ENCODE assay signal across 13 cellular contexts in genomic region chr6:169620171-169621125, GRCh38.
A peak's percentile ranks its signal among the peaks of the same experiment; 100 is the strongest.
DNase-seq lines count a peak whose midpoint lies in the region; ATAC-seq and TF ChIP-seq lines count a peak whose summit lies in the region.
"Had no signal": no experiment of that assay in that cellular context is flagged by ENCODE, and none has a peak within 500 bp of the region (broad histone marks: within the 10 kb centered on the region; RNA-seq: fewer than 3 reads in every experiment).

No MANE protein-coding gene starts in this region.

- DNase-seq in MCF 10A (ENCODE audit: unreplicated experiment) (peak; percentile 41), hepatocyte (ENCODE audit: low spot score) (peak; percentile 35), smooth muscle cell (lab: John Stamatoyannopoulos, UW; ENCODE audit: unreplicated experiment) (no peak), NCI-H82 treated with DMSO at 0.1 percent for 48 hours (lab: John Stamatoyannopoulos, UW; ENCODE audit: unreplicated experiment) (no peak), GM13976 (ENCODE audit: low spot score) (no peak), caudate nucleus (lab: John Stamatoyannopoulos, UW) (no peak), left lung (no peak)
- DNase-seq: NCI-H2107, OCI-M1, sigmoid colon, tibial artery had no signal

- H3K27me3 Mint-ChIP-seq in MCF 10A (ENCODE audit: insufficient read depth, unreplicated experiment) = no peaks in the 10 kb centered on the region
- H3K27me3 Mint-ChIP-seq: activated naive CD8-positive, alpha-beta T cell had no signal

- peaks cover 13% of the 10 kb centered on the region for H3F3A ChIP-seq in smooth muscle cell (ENCODE audit: low read depth)

- H3K9me3 ChIP-seq in HUES48 (ENCODE audit: control insufficient read depth, insufficient read depth, low read length) (no peaks in the 10 kb centered on the region), hepatocyte (ENCODE audit: low read depth) (no peaks in the 10 kb centered on the region), smooth muscle cell (replicated peaks; ENCODE audit: low read depth) (no peaks in the 10 kb centered on the region), left lung (peaks cover 0 to 10% of the 10 kb centered on the region in 2 donors)
- H3K9me3 ChIP-seq: sigmoid colon, tibial artery had no signal

- H3K27ac ChIP-seq in HUES48 (ENCODE audit: low read depth, low read length) (peak overlapping the region; percentile 99), hepatocyte (no peak overlapping the region), smooth muscle cell (ENCODE audit: low read depth) (peak overlapping the region; percentile 97), caudate nucleus (ENCODE audit: low read depth, low read length) (no peak overlapping the region), left lung (no peak overlapping the region)
- H3K27ac ChIP-seq: sigmoid colon, tibial artery had no signal

- no peaks in the 10 kb centered on the region for H3K9me2 ChIP-seq in hepatocyte (replicated peaks; ENCODE audit: insufficient read depth)

- intact Hi-C loops in MCF 10A (cut with micrococcal nuclease) = no loop called here
- intact Hi-C loops in left lung (cut with DNase I) = no loop called here

- H3K27me3 ChIP-seq in HUES48 (ENCODE audit: control insufficient read depth, insufficient read depth, low read length) (no peaks in the 10 kb centered on the region), hepatocyte (no peaks in the 10 kb centered on the region), smooth muscle cell (ENCODE audit: low read depth) (no peaks in the 10 kb centered on the region), left lung (no peaks in the 10 kb centered on the region)
- H3K27me3 ChIP-seq: sigmoid colon, tibial artery had no signal

- TF ChIP-seq CTCF in MCF 10A (IDR thresholded peaks at IDR 0.05; ENCODE audit: unreplicated experiment) = no peak
- no peak for TF ChIP-seq CTCF in hepatocyte (IDR thresholded peaks at IDR 0.05; ENCODE audit: poor library complexity)
- no peak for TF ChIP-seq CTCF in smooth muscle cell (IDR thresholded peaks at IDR 0.05; ENCODE audit: borderline replicate concordance, insufficient read depth, poor library complexity, severe bottlenecking)
- no peak for TF ChIP-seq CTCF in GM13976 (IDR thresholded peaks at IDR 0.05; ENCODE audit: borderline replicate concordance, control extremely low read depth, extremely low read depth, insufficient read depth, missing control alignments)
- TF ChIP-seq CTCF in left lung (IDR thresholded peaks at IDR 0.05) = no peak

- H3K4me3 ChIP-seq in HUES48 (ENCODE audit: low read depth, low read length) = peak overlapping the region; percentile 34; the same call in 1 of the 2 replicates
- H3K4me3 ChIP-seq in hepatocyte = no peak overlapping the region
- H3K4me3 ChIP-seq in smooth muscle cell = no peak overlapping the region
- no peak overlapping the region for H3K4me3 ChIP-seq in left lung
- H3K4me3 ChIP-seq: sigmoid colon, tibial artery had no signal

- peaks cover 11% of the 10 kb centered on the region for H3K36me3 Mint-ChIP-seq in MCF 10A (ENCODE audit: insufficient read depth, unreplicated experiment)

- in situ Hi-C loops in GM13976 (cut with MboI; ENCODE audit: low sequenced_read_pairs, unreplicated experiment) = no loop called here

- BruUV-seq in MCF 10A (replicated peaks; lab: Mats Ljungman, UMichigan) = no TSS peak

- no peak for ATAC-seq in left lung

- H4K20me1 ChIP-seq in hepatocyte (ENCODE audit: insufficient read depth, poor library complexity, severe bottlenecking) = no peaks in the 10 kb centered on the region
- H4K20me1 ChIP-seq in smooth muscle cell (ENCODE audit: low read depth) = no peaks in the 10 kb centered on the region

- H3K4me1 ChIP-seq in HUES48 (ENCODE audit: control insufficient read depth, insufficient read depth, low read length) (peaks cover 53% of the 10 kb centered on the region), hepatocyte (ENCODE audit: insufficient read depth) (peaks cover 3% of the 10 kb centered on the region), smooth muscle cell (ENCODE audit: low read depth) (peaks cover 25% of the 10 kb centered on the region), left lung (no peaks in the 10 kb centered on the region)

- H3K4me2 ChIP-seq in hepatocyte = no peak overlapping the region
- peak overlapping the region; percentile 74 for H3K4me2 ChIP-seq in smooth muscle cell

- H3K9me3 Mint-ChIP-seq in MCF 10A (ENCODE audit: unreplicated experiment) = peaks cover 10% of the 10 kb centered on the region

- POLR2A ChIA-PET in MCF 10A (lab: Yijun Ruan, JAX) = interaction anchor here (0.5 kb wide), 1 partner anchor 10 kb away, joined by 3 read pairs; no protein-coding TSS in a partner anchor

- no peak overlapping the region for H3K27ac Mint-ChIP-seq in MCF 10A (ENCODE audit: low read depth, unreplicated experiment)
- H3K27ac Mint-ChIP-seq: activated naive CD8-positive, alpha-beta T cell had no signal

- H2AFZ ChIP-seq in hepatocyte (no peak overlapping the region), smooth muscle cell (ENCODE audit: low read depth) (no peak overlapping the region)

- peaks cover 17% of the 10 kb centered on the region for H3K36me3 ChIP-seq in HUES48 (ENCODE audit: control insufficient read depth, insufficient read depth, low read length)
- no peaks in the 10 kb centered on the region for H3K36me3 ChIP-seq in hepatocyte (replicated peaks; ENCODE audit: insufficient read depth, low read depth)
- no peaks in the 10 kb centered on the region for H3K36me3 ChIP-seq in smooth muscle cell (ENCODE audit: low read depth)
- peaks cover 0 to 10% of the 10 kb centered on the region in 2 donors for H3K36me3 ChIP-seq in left lung

- H3K9ac ChIP-seq in HUES48 (ENCODE audit: low read depth, low read length) (peak overlapping the region; percentile 47; the same call in 1 of the 2 replicates), smooth muscle cell (ENCODE audit: low read depth) (peak overlapping the region; percentile 66)

- WGBS in hepatocyte (ENCODE audit: low lambda C conversion rate, missing lambda C conversion rate) = 69% methylated on average over 10 of the region's 10 CpGs
- 61% methylated on average over 10 of the region's 10 CpGs for WGBS in smooth muscle cell (ENCODE audit: low lambda C conversion rate)

- peaks cover 25% of the 10 kb centered on the region for H3K4me1 Mint-ChIP-seq in MCF 10A (ENCODE audit: insufficient read depth, unreplicated experiment)

- H3K79me2 ChIP-seq in hepatocyte (no peaks in the 10 kb centered on the region), smooth muscle cell (ENCODE audit: low read depth) (no peaks in the 10 kb centered on the region)

- H3K4me3 Mint-ChIP-seq in MCF 10A (ENCODE audit: unreplicated experiment) = no peak overlapping the region
- H3K4me3 Mint-ChIP-seq: activated naive CD8-positive, alpha-beta T cell had no signal

- CTCF ChIA-PET in MCF 10A (lab: Yijun Ruan, JAX) = interaction anchor here (0.5 kb wide), 1 partner anchor 140 kb away, joined by 3 read pairs; no protein-coding TSS in a partner anchor

Comparison
In these comparisons a context has a peak if more than half of its experiments do, and no peak if none do; other contexts are left out.
1. H3K27ac ChIP-seq: peak in HUES48 (single experiment) and smooth muscle cell (single experiment); none in hepatocyte (single experiment), caudate nucleus (single experiment) and left lung (0 of 2).
2. DNase-seq: peak in MCF 10A (single experiment) and hepatocyte (single experiment); none in smooth muscle cell (single experiment), NCI-H82 treated with DMSO at 0.1 percent for 48 hours (single experiment), GM13976 (single experiment), caudate nucleus (0 of 61) and left lung (0 of 2).